Comparison of ENCODE assay signal across 20 cellular contexts in the genomic region with DNA sequence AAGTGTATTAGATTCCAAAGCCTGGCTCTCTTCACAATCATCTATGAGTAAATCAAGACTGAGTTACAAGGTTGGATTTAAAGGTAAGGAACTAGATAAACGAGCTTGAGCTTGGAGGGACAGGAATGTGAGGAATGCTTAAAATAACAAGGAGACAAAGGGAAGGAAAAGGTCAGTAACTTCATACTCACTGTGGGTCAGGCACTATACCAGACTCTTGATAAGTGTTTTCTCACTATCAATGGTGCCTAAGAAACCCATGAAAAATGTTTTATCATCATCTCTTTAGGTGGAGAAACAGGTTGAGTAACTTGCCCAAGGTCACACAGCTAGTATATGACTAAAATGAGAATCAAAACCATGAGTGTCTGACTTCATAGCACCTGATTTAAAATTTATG.
DNase-seq lines count a peak whose midpoint lies in the region; ATAC-seq, FAIRE-seq and TF ChIP-seq lines count a peak whose summit lies in the region.
"Had no signal": no experiment of that assay in that cellular context is flagged by ENCODE, and none has a peak within 500 bp of the region (broad histone marks: within the 10 kb centered on the region; RNA-seq: fewer than 3 reads in every experiment).

No MANE protein-coding gene starts in this region.

- intact Hi-C loops in left lung (cut with DNase I), result no loop called here

- FAIRE-seq in A549 (lab: Jason Lieb, UNC), result no peak

- H2AFZ ChIP-seq in neuronal stem cell (ENCODE audit: low read length), result no peak overlapping the region

- no peaks in the 10 kb centered on the region for H3K79me1 ChIP-seq in neuronal stem cell (ENCODE audit: low read depth, low read length)

- H3K4me3 Mint-ChIP-seq in HFFc6, result peak overlapping the region; percentile 4; the same call in 1 of the 2 replicates
- H3K4me3 Mint-ChIP-seq: mesothelial cell of epicardium, neural crest cell had no signal

- H2BK15ac ChIP-seq in neuronal stem cell (ENCODE audit: low read length), result no peak overlapping the region

- no peak overlapping the region for H2BK120ac ChIP-seq in neuronal stem cell (ENCODE audit: low read depth, low read length)

- no peak overlapping the region for H3K23ac ChIP-seq in neuronal stem cell (ENCODE audit: low read depth, low read length, poor library complexity)

- no peak overlapping the region for H4K91ac ChIP-seq in neuronal stem cell (ENCODE audit: low read depth, low read length, poor library complexity)

- TF ChIP-seq POLR2A in A549 (IDR thresholded peaks at IDR 0.05; ENCODE audit: low read length), result no peak

- H3K9ac ChIP-seq in neuronal stem cell (ENCODE audit: low read depth, low read length, poor library complexity), result no peak overlapping the region

- ATAC-seq in A549 (peak in 1 of 2 experiments; percentile 46; a peak in 2 of 6 replicates), left lung (no peak), HG03460 (IDR thresholded peaks at IDR 0.05; ENCODE audit: unreplicated experiment) (no peak)
- ATAC-seq: stimulated activated naive CD8-positive, alpha-beta T cell treated with anti-CD3 and anti-CD28 coated beads, Interleukin-15, Interleukin-2, amounts not matched to agents 100 U/mL and 50 U/mL, for 24 hours had no signal

- peaks cover 26% of the 10 kb centered on the region for H3K4me1 ChIP-seq in A549
- H3K4me1 ChIP-seq in left lung, result no peaks in the 10 kb centered on the region
- peaks cover 6 to 8% of the 10 kb centered on the region in 2 donors for H3K4me1 ChIP-seq in neuronal stem cell (ENCODE audit: control insufficient read depth in 2 of 2, insufficient read depth in 1 of 2, low read depth in 1 of 2, low read length in 2 of 2)
- H3K4me1 ChIP-seq: colonic mucosa had no signal

- POLR2A ChIA-PET in A549 (lab: Yijun Ruan, JAX), result no interaction called here

- DNase-seq in A549 (ENCODE audit: low read depth in 1 of 2, low spot score in 1 of 2), result peak in 1 of 2 experiments; percentile 20
- DNase-seq in HFFc6, result no peak
- peak; percentile 36 for DNase-seq in astrocyte of the hippocampus (ENCODE audit: low read depth, low spot score)
- DNase-seq in iPS-NIHi7 (ENCODE audit: extremely low spot score), result peak; percentile 32
- DNase-seq in NCI-H2107 treated with DMSO at 0.1 percent for 48 hours (lab: John Stamatoyannopoulos, UW; ENCODE audit: unreplicated experiment), result no peak
- no peak for DNase-seq in left lung
- no peak for DNase-seq in neuronal stem cell (ENCODE audit: low spot score)
- DNase-seq: activated CD8-positive, alpha-beta memory T cell treated with anti-CD3 and anti-CD28 coated beads, Interleukin-2, amount 50 U/mL, for 4 hours; activated gamma-delta T cell treated with Interleukin-2 at 50 U/mL for 16 hours; colonic mucosa; islet precursor cell; KBM-7; NCI-H1092; NCI-H526 treated with DMSO at 0.1 percent for 48 hours; retina; stimulated activated naive CD8-positive, alpha-beta T cell treated with anti-CD3 and anti-CD28 coated beads, Interleukin-15, Interleukin-2, amounts not matched to agents 100 U/mL and 50 U/mL, for 24 hours had no signal

- H3K4me1 Mint-ChIP-seq in HFFc6 (ENCODE audit: low read depth), result peaks cover 49% of the 10 kb centered on the region

- no peaks in the 10 kb centered on the region for H3K27me3 ChIP-seq in left lung
- H3K27me3 ChIP-seq in neuronal stem cell (ENCODE audit: control insufficient read depth in 3 of 3, insufficient read depth in 3 of 3, low read depth in 1 of 3, low read length in 3 of 3), result no peaks in the 10 kb centered on the region
- H3K27me3 ChIP-seq: colonic mucosa, SJSA1 had no signal

- H3K4me3 ChIP-seq in A549 (no peak overlapping the region), left lung (no peak overlapping the region), neuronal stem cell (ENCODE audit: low read length in 2 of 2) (no peak overlapping the region)
- H3K4me3 ChIP-seq: colonic mucosa, SJSA1 had no signal

- no peaks in the 10 kb centered on the region for H3K9me3 Mint-ChIP-seq in HFFc6

- TF ChIP-seq CTCF in A549 (IDR thresholded peaks at IDR 0.05) (no peak), HFFc6 (IDR thresholded peaks at IDR 0.05) (no peak), left lung (IDR thresholded peaks at IDR 0.05) (no peak)

- no peak overlapping the region for H3K18ac ChIP-seq in neuronal stem cell (ENCODE audit: low read length)

- CTCF ChIA-PET in A549 (lab: Yijun Ruan, JAX), result no interaction called here

- H3K27ac Mint-ChIP-seq in HFFc6, result peak overlapping the region; percentile 3; the same call in 1 of the 2 replicates
- H3K27ac Mint-ChIP-seq: mesothelial cell of epicardium had no signal

- H3K14ac ChIP-seq in neuronal stem cell (ENCODE audit: low read length), result no peak overlapping the region

- H3K9me3 ChIP-seq in A549 (no peaks in the 10 kb centered on the region), left lung (no peaks in the 10 kb centered on the region), neuronal stem cell (replicated peaks in 1 of 2; ENCODE audit: control insufficient read depth in 2 of 2, insufficient read depth in 1 of 2, low read depth in 1 of 2, low read length in 2 of 2) (peaks cover 0 to 10% of the 10 kb centered on the region in 2 donors)
- H3K9me3 ChIP-seq: colonic mucosa, SJSA1 had no signal

- H3K4ac ChIP-seq in neuronal stem cell (ENCODE audit: low read length), result no peak overlapping the region

- no peak overlapping the region for H2BK5ac ChIP-seq in neuronal stem cell (ENCODE audit: low read length)

- no peak for TF ChIP-seq EP300 in A549 (IDR thresholded peaks at IDR 0.05)

- H4K8ac ChIP-seq in neuronal stem cell (ENCODE audit: low read depth, low read length), result no peak overlapping the region

- H2AK5ac ChIP-seq in neuronal stem cell (ENCODE audit: low read depth, low read length), result no peak overlapping the region

- H3K27me3 Mint-ChIP-seq in HFFc6 (ENCODE audit: insufficient read depth), result no peaks in the 10 kb centered on the region; the same call in 1 of the 2 replicates

- peaks cover 83% of the 10 kb centered on the region for H3K36me3 Mint-ChIP-seq in HFFc6 (ENCODE audit: low read depth)

- H3K4me2 ChIP-seq in A549 (no peak overlapping the region; the same call in 2 of the 3 replicates), neuronal stem cell (ENCODE audit: insufficient read depth, low read length, poor library complexity, severe bottlenecking) (no peak overlapping the region)

- no peak overlapping the region for H2BK12ac ChIP-seq in neuronal stem cell (ENCODE audit: low read length)

- WGBS in A549 (ENCODE audit: missing lambda C conversion rate), result 0% methylated on average over 1 of the region's 1 CpG
- WGBS in neuronal stem cell (ENCODE audit: extremely low coverage in 2 of 2, insufficient read length in 2 of 2, insufficient replicate concordance in 1 of 2), 2 donors, result no CpG with 5 or more reads among the region's 1 CpG

- H3K36me3 ChIP-seq in left lung, result no peaks in the 10 kb centered on the region
- peaks cover 20 to 98% of the 10 kb centered on the region in 2 donors for H3K36me3 ChIP-seq in neuronal stem cell (replicated peaks in 1 of 2; ENCODE audit: control insufficient read depth in 2 of 2, insufficient read depth in 2 of 2, low read length in 2 of 2)
- H3K36me3 ChIP-seq: colonic mucosa had no signal

- peak overlapping the region in 1 of 2 experiments; percentile 59; a peak in 2 of 6 replicates for H3K27ac ChIP-seq in A549
- H3K27ac ChIP-seq in left lung, result no peak overlapping the region
- H3K27ac ChIP-seq in neuronal stem cell (replicated peaks; ENCODE audit: low read length), result no peak overlapping the region
- H3K27ac ChIP-seq: colonic mucosa, SJSA1 had no signal

- TF ChIP-seq RAD21 in A549 (conservative IDR thresholded peaks at IDR 0.05 in 1 of 2, IDR thresholded peaks at IDR 0.05 in 1 of 2), result no peak

TF ChIP-seq in A549, 52 proteins besides CTCF, POLR2A, EP300 and RAD21:
- TF ChIP-seq GATA3 (IDR thresholded peaks at IDR 0.05; ENCODE audit: borderline replicate concordance) (peak; percentile 16; the same call in 1 of the 2 replicates), MYC (IDR thresholded peaks at IDR 0.05; ENCODE audit: borderline replicate concordance, low read length) (no peak)

Comparison
In these comparisons a context has a peak if more than half of its experiments do, and no peak if none do; other contexts are left out.
1. DNase-seq: peak in astrocyte of the hippocampus (single experiment) and iPS-NIHi7 (single experiment); none in HFFc6 (single experiment), NCI-H2107 treated with DMSO at 0.1 percent for 48 hours (single experiment), left lung (0 of 2) and neuronal stem cell (single experiment).